8 cellular contexts compared by ENCODE assay signal in genomic region chr1:111227875-111228747, GRCh38. TPM values are rescaled to one million over a fixed set of nuclear protein-coding genes. Genes with fewer than 3 reads are reported as not detected.
DNase-seq lines count a peak whose midpoint lies in the region; ATAC-seq, FAIRE-seq and TF ChIP-seq lines count a peak whose summit lies in the region.

No MANE protein-coding gene starts in this region.

- H4K20me1 ChIP-seq in OCI-LY7 (ENCODE audit: insufficient read depth, low read length) (no peaks in the 10 kb centered on the region), endothelial cell of umbilical vein (replicated peaks; ENCODE audit: control insufficient read depth, extremely low read depth, insufficient read depth, low read length) (no peaks in the 10 kb centered on the region)

- H3K27ac ChIP-seq in OCI-LY7 (ENCODE audit: low read depth, low read length, poor library complexity, severe bottlenecking) (peak overlapping the region; percentile 35), endothelial cell of umbilical vein (ENCODE audit: insufficient read depth, low read depth, low read length) (no peak overlapping the region)

- H3K4me1 Mint-ChIP-seq in neural crest cell, result peaks cover 32% of the 10 kb centered on the region

- H3K4me3 ChIP-seq in OCI-LY7 (ENCODE audit: low read depth, low read length, poor library complexity, severe bottlenecking) (no peak overlapping the region), endothelial cell of umbilical vein (replicated peaks in 1 of 3; ENCODE audit: insufficient read depth in 1 of 3, low read depth in 1 of 3, low read length in 3 of 3) (no peak overlapping the region)

- DNase-seq in Ammon's horn (ENCODE audit: low spot score), result peak; percentile 74
- DNase-seq in OCI-LY7 (ENCODE audit: low spot score), result no peak
- peak; percentile 56 for DNase-seq in endothelial cell of umbilical vein (ENCODE audit: low read depth, low spot score)
- DNase-seq in neural crest cell (ENCODE audit: low read depth, low spot score), result no peak
- no peak for DNase-seq in SIG-M5 (lab: John Stamatoyannopoulos, UW)
- no peak for DNase-seq in DMS79 (lab: John Stamatoyannopoulos, UW)

- peak; percentile 49 for FAIRE-seq in endothelial cell of umbilical vein (lab: Jason Lieb, UNC)

- no peaks in the 10 kb centered on the region for H3K9me2 ChIP-seq in OCI-LY7 (ENCODE audit: insufficient read depth, low read length)

- peaks cover 0 to 7% of the 10 kb centered on the region in 2 experiments for H3K27me3 ChIP-seq in endothelial cell of umbilical vein (ENCODE audit: control insufficient read depth in 2 of 2, insufficient read depth in 2 of 2, low read length in 2 of 2)

- peak overlapping the region; percentile 45 for H3K4me3 Mint-ChIP-seq in neural crest cell

- no peaks in the 10 kb centered on the region for H3K9me3 Mint-ChIP-seq in neural crest cell

- no peaks in the 10 kb centered on the region for H3K27me3 Mint-ChIP-seq in neural crest cell (ENCODE audit: low read depth)

- dilution Hi-C loops in endothelial cell of umbilical vein (cut with MboI; ENCODE audit: extremely low pct_ligation_motif_present, low sequenced_read_pairs), result no loop called here

- H3K4me1 ChIP-seq in OCI-LY7 (ENCODE audit: insufficient read depth, low read length, poor library complexity, severe bottlenecking) (peaks cover 66% of the 10 kb centered on the region), endothelial cell of umbilical vein (ENCODE audit: control insufficient read depth, extremely low read depth, insufficient read depth, low read length) (no peaks in the 10 kb centered on the region)

- peak overlapping the region; percentile 52 for H3K27ac Mint-ChIP-seq in neural crest cell (ENCODE audit: unreplicated experiment)

- H3K9me1 ChIP-seq in endothelial cell of umbilical vein (replicated peaks; ENCODE audit: control insufficient read depth, extremely low read depth, insufficient read depth, low read length), result no peaks in the 10 kb centered on the region

- ATAC-seq in GM21447 (IDR thresholded peaks at IDR 0.05; ENCODE audit: unreplicated experiment) (no peak), HG02885 (IDR thresholded peaks at IDR 0.05; ENCODE audit: poor library complexity, unreplicated experiment) (no peak)

- H3K36me3 Mint-ChIP-seq in neural crest cell (ENCODE audit: low read depth), result no peaks in the 10 kb centered on the region

- BruUV-seq in OCI-LY7 (replicated peaks; lab: Mats Ljungman, UMichigan) (no TSS peak), endothelial cell of umbilical vein (replicated peaks; lab: Mats Ljungman, UMichigan) (no TSS peak)

- CTCF ChIA-PET in OCI-LY7 (lab: Charles Lee; ENCODE audit: unreplicated experiment), result interaction anchor here (1.1 kb wide), 2 partner anchors 89 to 172 kb away, joined by 3 read pairs; no protein-coding TSS in a partner anchor
- CTCF ChIA-PET in endothelial cell of umbilical vein (lab: Charles Lee), result interaction anchor here (0.8 to 1.1 kb wide), 4 partner anchors 21 to 172 kb away, joined by 3 to 4 read pairs (median 3); no protein-coding TSS in a partner anchor

- intact Hi-C loops in OCI-LY7 (cut with micrococcal nuclease; ENCODE audit: unreplicated experiment), result no loop called here
- intact Hi-C loops in endothelial cell of umbilical vein (cut with micrococcal nuclease), result no loop called here

- POLR2A ChIA-PET in OCI-LY7 (lab: Charles Lee) (interaction anchor here (0.6 to 3.5 kb wide), 5 partner anchors 8 to 178 kb away, joined by 3 to 30 read pairs (median 6); no protein-coding TSS in a partner anchor), endothelial cell of umbilical vein (lab: Charles Lee) (no interaction called here)

- H2AFZ ChIP-seq in OCI-LY7 (ENCODE audit: low read length) (peak overlapping the region; percentile 25; the same call in 1 of the 2 replicates), endothelial cell of umbilical vein (ENCODE audit: low read depth, low read length) (no peak overlapping the region)

- H3K9me3 ChIP-seq in OCI-LY7 (ENCODE audit: low read length) (no peaks in the 10 kb centered on the region), endothelial cell of umbilical vein (replicated peaks; ENCODE audit: control insufficient read depth, insufficient read depth, low read length) (no peaks in the 10 kb centered on the region)

- TF ChIP-seq POLR2A in endothelial cell of umbilical vein (IDR thresholded peaks at IDR 0.05; ENCODE audit: low read depth, low read length), result no peak

- H3K9ac ChIP-seq in endothelial cell of umbilical vein (replicated peaks; ENCODE audit: extremely low read depth, insufficient read depth, low read length), result no peak overlapping the region

- H3K79me2 ChIP-seq in OCI-LY7 (ENCODE audit: insufficient read depth, low read depth, low read length) (no peaks in the 10 kb centered on the region; the same call in 1 of the 2 replicates), endothelial cell of umbilical vein (ENCODE audit: control insufficient read depth, insufficient read depth, low read length) (no peaks in the 10 kb centered on the region)

- H3K36me3 ChIP-seq in OCI-LY7 (ENCODE audit: insufficient read depth, low read length), result no peaks in the 10 kb centered on the region
- no peaks in the 10 kb centered on the region for H3K36me3 ChIP-seq in endothelial cell of umbilical vein (ENCODE audit: control insufficient read depth in 2 of 2, extremely low read depth in 1 of 2, insufficient read depth in 2 of 2, low read length in 2 of 2)

- TF ChIP-seq CTCF in OCI-LY7 (conservative IDR thresholded peaks at IDR 0.05; ENCODE audit: low read length) (no peak), endothelial cell of umbilical vein (IDR thresholded peaks at IDR 0.05; ENCODE audit: extremely low read depth in 1 of 2, insufficient read depth in 1 of 2, low read depth in 1 of 2, low read length in 2 of 2) (no peak), neural crest cell (conservative IDR thresholded peaks at IDR 0.05) (no peak)

- peak overlapping the region; percentile 18; the same call in 1 of the 2 replicates for H3K4me2 ChIP-seq in OCI-LY7 (ENCODE audit: low read length)
- no peak overlapping the region for H3K4me2 ChIP-seq in endothelial cell of umbilical vein (ENCODE audit: insufficient read depth, low read length)

TF ChIP-seq in endothelial cell of umbilical vein, 7 proteins besides CTCF, POLR2A, EP300 and RAD21:
- TF ChIP-seq MAX (IDR thresholded peaks at IDR 0.05; ENCODE audit: insufficient read depth, insufficient read length) (no peak), FOS (IDR thresholded peaks at IDR 0.05; ENCODE audit: borderline replicate concordance, insufficient read depth, low read length) (peak; percentile 39)

RNA-seq across cellular contexts. Expression of gene CHI3L2, which starts 0.6 kb away (rescaled TPM):
- 37.1 and 50.6 TPM in 2 replicates for total RNA-seq in OCI-LY7 (2014; rRNA removed; shearing (Covaris generic))
- total RNA-seq in OCI-LY7 (2022) (88.7 and 95.4 TPM in 2 replicates), endothelial cell of umbilical vein (not detected in 2 replicates), neural crest cell (not detected in 2 replicates)
- not detected in 2 replicates for polyA plus RNA-seq in endothelial cell of umbilical vein
- polyA plus RNA-seq in endothelial cell of umbilical vein (2011; cell fraction: cytosol; rRNA removed), result not detected in 2 replicates
- not detected in 2 replicates for polyA plus RNA-seq in endothelial cell of umbilical vein (2011; cell fraction: nucleus; rRNA removed)
- not detected in 2 replicates for polyA plus RNA-seq in endothelial cell of umbilical vein (2012)
- polyA minus RNA-seq in endothelial cell of umbilical vein, result 0.08 TPM in 1 of 2 replicates, not detected in the other
- not detected for polyA minus RNA-seq in endothelial cell of umbilical vein (2011; cell fraction: cytosol; rRNA and poly(A)+ RNA removed)
- not detected in 2 replicates for polyA minus RNA-seq in endothelial cell of umbilical vein (2011; cell fraction: nucleus; rRNA and poly(A)+ RNA removed)

RNA-seq across cellular contexts. Expression of gene DENND2D, which starts 27.7 kb away (rescaled TPM):
- 34.4 and 39.9 TPM in 2 replicates for total RNA-seq in OCI-LY7 (2014; rRNA removed; shearing (Covaris generic))
- 9.8 and 13.5 TPM in 2 replicates for total RNA-seq in OCI-LY7 (2022)
- total RNA-seq in endothelial cell of umbilical vein, result 0.42 and 1.00 TPM in 2 replicates
- polyA plus RNA-seq in endothelial cell of umbilical vein, result 0.30 and 0.41 TPM in 2 replicates
- 0.21 TPM in 2 replicates for polyA plus RNA-seq in endothelial cell of umbilical vein (2011; cell fraction: cytosol; rRNA removed)
- 0.46 and 0.53 TPM in 2 replicates for polyA plus RNA-seq in endothelial cell of umbilical vein (2011; cell fraction: nucleus; rRNA removed)
- polyA plus RNA-seq in endothelial cell of umbilical vein (2012), result 0.99 and 1.3 TPM in 2 replicates
- 0.47 and 0.97 TPM in 2 replicates for polyA minus RNA-seq in endothelial cell of umbilical vein
- polyA minus RNA-seq in endothelial cell of umbilical vein (2011; cell fraction: cytosol; rRNA and poly(A)+ RNA removed), result 4.6 TPM
- polyA minus RNA-seq in endothelial cell of umbilical vein (2011; cell fraction: nucleus; rRNA and poly(A)+ RNA removed), result 0.38 and 0.67 TPM in 2 replicates
- not detected in 2 replicates for total RNA-seq in neural crest cell

Comparison
In these comparisons a context has a peak if more than half of its experiments do, and no peak if none do; other contexts are left out.
1. DNase-seq: peak in Ammon's horn (single experiment) and endothelial cell of umbilical vein (single experiment); none in OCI-LY7 (single experiment), neural crest cell (single experiment), SIG-M5 (single experiment) and DMS79 (single experiment).
2. RNA of gene CHI3L2, which starts 0.6 kb away (total RNA-seq): 37.1 to 95.4 TPM in OCI-LY7; not detected in endothelial cell of umbilical vein and not detected in neural crest cell; every median in the first group is over 10 times any median in the second.